Comparison of ENCODE assay signal across 9 cellular contexts in the genomic region with DNA sequence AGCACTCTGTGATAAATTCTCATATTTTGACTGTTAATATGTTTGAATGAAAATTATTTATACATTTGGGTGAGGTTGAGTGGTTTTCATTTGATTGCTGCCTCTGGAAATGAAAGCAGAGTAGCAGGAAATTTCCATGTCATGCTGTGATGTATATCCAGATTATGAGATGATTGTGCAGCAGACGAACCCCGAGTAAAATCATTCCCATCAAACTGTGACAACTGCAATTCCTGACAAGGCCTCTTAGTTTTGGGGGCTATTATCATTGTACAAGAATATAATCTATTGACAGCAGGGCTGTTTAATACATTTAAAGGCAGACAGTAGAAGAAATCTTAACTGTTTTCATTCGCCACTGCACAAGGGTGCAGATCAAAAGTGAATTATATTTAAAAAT.
"Had no signal": no experiment of that assay in that cellular context is flagged by ENCODE, and none has a peak within 500 bp of the region (broad histone marks: within the 10 kb centered on the region; RNA-seq: fewer than 3 reads in every experiment).

No MANE protein-coding gene starts in this region.

- H3K4me3 Mint-ChIP-seq: HFFc6, IgD-negative memory B cell had no signal

- H3K9me3 Mint-ChIP-seq: HFFc6 had no signal

- H3K4me1 Mint-ChIP-seq: IgD-negative memory B cell had no signal

- H3K4me3 ChIP-seq: HAP-1 had no signal

- DNase-seq: GOT3, H7, HFFc6, KBM-7 had no signal

- ATAC-seq: HCT116, HepG2 had no signal

- H3K27ac ChIP-seq: HL-60 had no signal

- H3K27ac Mint-ChIP-seq: HFFc6, IgD-negative memory B cell had no signal

- H3K36me3 ChIP-seq: HAP-1 had no signal
